11 cellular contexts compared by ENCODE assay signal in the genomic region with DNA sequence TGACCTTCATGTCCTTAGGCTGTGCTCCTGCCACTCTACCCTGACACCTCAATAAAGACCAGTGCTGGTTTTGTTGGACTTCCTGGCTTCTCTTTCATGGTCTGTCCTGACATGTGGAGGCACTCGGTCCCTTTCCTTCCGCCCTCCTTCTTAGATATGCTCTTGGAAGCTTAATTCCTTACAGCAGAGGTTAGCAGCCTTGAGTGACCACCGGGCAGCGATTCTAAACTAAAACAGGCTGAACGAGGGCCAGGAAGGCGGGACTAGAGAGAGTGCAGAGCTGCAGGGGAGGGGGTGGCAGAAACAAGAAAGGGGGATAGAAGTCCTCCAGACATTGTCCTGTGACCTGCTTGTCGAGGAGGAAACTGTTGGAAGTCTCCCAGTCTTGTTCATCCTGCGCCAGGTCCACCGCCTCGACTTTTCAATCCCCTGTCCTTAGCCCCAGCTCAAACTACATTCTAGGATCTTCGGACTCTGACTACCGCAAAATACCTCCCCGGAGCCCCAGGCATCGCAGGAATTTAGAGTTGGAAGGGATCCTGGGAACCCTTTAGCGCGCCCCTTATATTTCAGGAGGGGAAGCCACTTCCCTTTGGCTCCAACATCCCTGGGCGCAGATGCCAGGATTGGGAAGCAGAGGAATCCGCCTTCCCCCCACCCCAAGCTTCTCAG. TPM values are rescaled to one million over a fixed set of nuclear protein-coding genes. Genes with fewer than 3 reads are reported as not detected.
DNase-seq lines count a peak whose midpoint lies in the region; ATAC-seq and TF ChIP-seq lines count a peak whose summit lies in the region.
"Had no signal": no experiment of that assay in that cellular context is flagged by ENCODE, and none has a peak within 500 bp of the region (broad histone marks: within the 10 kb centered on the region; RNA-seq: fewer than 3 reads in every experiment).

No MANE protein-coding gene starts in this region.

- no peak overlapping the region for H3K27ac ChIP-seq in thyroid gland

- H3K4me1 ChIP-seq in thyroid gland = peaks cover 0 to 7% of the 10 kb centered on the region in 2 donors

- no peak for DNase-seq in activated CD8-positive, alpha-beta T cell treated with anti-CD3 and anti-CD28 coated beads for 36 hours
- DNase-seq in activated CD8-positive, alpha-beta T cell treated with anti-CD3 and anti-CD28 coated beads, Interleukin-2, amount 10 ng/mL, durations not matched to agents 7 days and 5 days = no peak
- DNase-seq in mesothelial cell of epicardium (ENCODE audit: low spot score in 2 of 2, unreplicated experiment in 2 of 2) (no peak), thyroid gland (no peak), GOT3 (lab: John Stamatoyannopoulos, UW) (no peak), NCI-H146 treated with DMSO at 0.1 percent for 48 hours (lab: John Stamatoyannopoulos, UW; ENCODE audit: unreplicated experiment) (no peak)
- DNase-seq: central memory CD4-positive, alpha-beta T cell; natural killer cell; NCI-H1092 treated with DMSO at 0.1 percent for 48 hours had no signal

- WGBS in thyroid gland, 2 donors = 10 to 12% methylated on average over 18 of the region's 18 CpGs

- H3K27ac Mint-ChIP-seq in activated CD8-positive, alpha-beta T cell treated with anti-CD3 and anti-CD28 coated beads for 36 hours = no peak overlapping the region
- H3K27ac Mint-ChIP-seq in activated CD8-positive, alpha-beta T cell treated with anti-CD3 and anti-CD28 coated beads, Interleukin-2, amount 10 ng/mL, durations not matched to agents 7 days and 5 days = no peak overlapping the region
- H3K27ac Mint-ChIP-seq in brain = peak overlapping the region in 1 of 5 experiments; percentile 28
- no peak overlapping the region for H3K27ac Mint-ChIP-seq in mesothelial cell of epicardium
- H3K27ac Mint-ChIP-seq: natural killer cell had no signal

- peaks cover 22% of the 10 kb centered on the region for H3K27me3 Mint-ChIP-seq in activated CD8-positive, alpha-beta T cell treated with anti-CD3 and anti-CD28 coated beads for 36 hours
- H3K27me3 Mint-ChIP-seq in activated CD8-positive, alpha-beta T cell treated with anti-CD3 and anti-CD28 coated beads, Interleukin-2, amount 10 ng/mL, durations not matched to agents 7 days and 5 days (ENCODE audit: low read depth) = peaks cover 25% of the 10 kb centered on the region
- H3K27me3 Mint-ChIP-seq in brain = peaks cover 20% of the 10 kb centered on the region
- H3K27me3 Mint-ChIP-seq in mesothelial cell of epicardium (ENCODE audit: low read depth) = peaks cover 47% of the 10 kb centered on the region

- peak overlapping the region in 2 of 3 donors; percentile 18 to 26 for H3K4me3 ChIP-seq in thyroid gland (replicated peaks in 1 of 3)

- CTCF ChIA-PET in activated CD8-positive, alpha-beta T cell treated with anti-CD3 and anti-CD28 coated beads for 36 hours (lab: Charles Lee) = interaction anchor here (1.1 kb wide), 1 partner anchor 340 kb away, joined by 3 read pairs; no protein-coding TSS in a partner anchor
- CTCF ChIA-PET in activated CD8-positive, alpha-beta T cell treated with anti-CD3 and anti-CD28 coated beads, Interleukin-2, amount 10 ng/mL, durations not matched to agents 7 days and 5 days (lab: Charles Lee) = no interaction called here

- H3K36me3 ChIP-seq in thyroid gland = no peaks in the 10 kb centered on the region

- no peaks in the 10 kb centered on the region for H3K9me3 Mint-ChIP-seq in activated CD8-positive, alpha-beta T cell treated with anti-CD3 and anti-CD28 coated beads for 36 hours
- H3K9me3 Mint-ChIP-seq in activated CD8-positive, alpha-beta T cell treated with anti-CD3 and anti-CD28 coated beads, Interleukin-2, amount 10 ng/mL, durations not matched to agents 7 days and 5 days (ENCODE audit: insufficient read depth) = no peaks in the 10 kb centered on the region
- H3K9me3 Mint-ChIP-seq in brain = peaks cover 0 to 3% (median 0%) of the 10 kb centered on the region in 5 experiments
- H3K9me3 Mint-ChIP-seq in mesothelial cell of epicardium = no peaks in the 10 kb centered on the region
- H3K9me3 Mint-ChIP-seq: natural killer cell had no signal

- peaks cover 16% of the 10 kb centered on the region for H3K4me1 Mint-ChIP-seq in activated CD8-positive, alpha-beta T cell treated with anti-CD3 and anti-CD28 coated beads for 36 hours (ENCODE audit: low read depth)
- H3K4me1 Mint-ChIP-seq in activated CD8-positive, alpha-beta T cell treated with anti-CD3 and anti-CD28 coated beads, Interleukin-2, amount 10 ng/mL, durations not matched to agents 7 days and 5 days (ENCODE audit: low read depth) = peaks cover 4% of the 10 kb centered on the region
- H3K4me1 Mint-ChIP-seq in brain (peaks cover 14% of the 10 kb centered on the region), mesothelial cell of epicardium (peaks cover 2% of the 10 kb centered on the region)
- H3K4me1 Mint-ChIP-seq: natural killer cell had no signal

- no peaks in the 10 kb centered on the region for H3K36me3 Mint-ChIP-seq in activated CD8-positive, alpha-beta T cell treated with anti-CD3 and anti-CD28 coated beads for 36 hours (ENCODE audit: low read depth)
- no peaks in the 10 kb centered on the region for H3K36me3 Mint-ChIP-seq in activated CD8-positive, alpha-beta T cell treated with anti-CD3 and anti-CD28 coated beads, Interleukin-2, amount 10 ng/mL, durations not matched to agents 7 days and 5 days (ENCODE audit: low read depth)
- no peaks in the 10 kb centered on the region for H3K36me3 Mint-ChIP-seq in brain
- H3K36me3 Mint-ChIP-seq in mesothelial cell of epicardium = no peaks in the 10 kb centered on the region
- H3K36me3 Mint-ChIP-seq: natural killer cell had no signal

- TF ChIP-seq CTCF in activated CD8-positive, alpha-beta T cell treated with anti-CD3 and anti-CD28 coated beads for 36 hours (IDR thresholded peaks at IDR 0.05) = no peak
- no peak for TF ChIP-seq CTCF in brain (conservative IDR thresholded peaks at IDR 0.05)
- no peak for TF ChIP-seq CTCF in mesothelial cell of epicardium (IDR thresholded peaks at IDR 0.05; ENCODE audit: unreplicated experiment)
- no peak for TF ChIP-seq CTCF in thyroid gland (IDR thresholded peaks at IDR 0.05)

- no peaks in the 10 kb centered on the region for H3K27me3 ChIP-seq in thyroid gland

- no peak for TF ChIP-seq POLR2A in thyroid gland (IDR thresholded peaks at IDR 0.05)

- H3K4me3 Mint-ChIP-seq in activated CD8-positive, alpha-beta T cell treated with anti-CD3 and anti-CD28 coated beads for 36 hours = peak overlapping the region; percentile 9
- no peak overlapping the region for H3K4me3 Mint-ChIP-seq in activated CD8-positive, alpha-beta T cell treated with anti-CD3 and anti-CD28 coated beads, Interleukin-2, amount 10 ng/mL, durations not matched to agents 7 days and 5 days
- H3K4me3 Mint-ChIP-seq in brain (peak overlapping the region; percentile 62 to 84 (median 80)), mesothelial cell of epicardium (peak overlapping the region; percentile 60)
- H3K4me3 Mint-ChIP-seq: natural killer cell had no signal

- no peak for ATAC-seq in activated CD8-positive, alpha-beta T cell treated with anti-CD3 and anti-CD28 coated beads for 36 hours
- no peak for ATAC-seq in activated CD8-positive, alpha-beta T cell treated with anti-CD3 and anti-CD28 coated beads, Interleukin-2, amount 10 ng/mL, durations not matched to agents 7 days and 5 days
- ATAC-seq in GM19395 (IDR thresholded peaks at IDR 0.05; ENCODE audit: unreplicated experiment) = no peak

- intact Hi-C loops in activated CD8-positive, alpha-beta T cell treated with anti-CD3 and anti-CD28 coated beads for 36 hours (cut with micrococcal nuclease) = no loop called here
- intact Hi-C loops in thyroid gland (cut with DNase I) = no loop called here

- POLR2A ChIA-PET in activated CD8-positive, alpha-beta T cell treated with anti-CD3 and anti-CD28 coated beads for 36 hours (lab: Charles Lee) = no interaction called here
- POLR2A ChIA-PET in activated CD8-positive, alpha-beta T cell treated with anti-CD3 and anti-CD28 coated beads, Interleukin-2, amount 10 ng/mL, durations not matched to agents 7 days and 5 days (lab: Charles Lee) = no interaction called here

- no peaks in the 10 kb centered on the region for H3K9me3 ChIP-seq in thyroid gland

RNA-seq across cellular contexts. Expression of a gene that starts 1.2 kb away (rescaled TPM):
- not detected for total RNA-seq in activated CD8-positive, alpha-beta T cell treated with anti-CD3 and anti-CD28 coated beads for 36 hours
- total RNA-seq in activated CD8-positive, alpha-beta T cell treated with anti-CD3 and anti-CD28 coated beads, Interleukin-2, amount 10 ng/mL, durations not matched to agents 7 days and 5 days = not detected
- polyA plus RNA-seq in brain (ENCODE audit: insufficient read depth, low read depth, low replicate concordance) = not detected
- not detected in 3 replicates for total RNA-seq in mesothelial cell of epicardium
- total RNA-seq in thyroid gland = not detected
- total RNA-seq: natural killer cell had no signal

RNA-seq across cellular contexts. Expression of a gene that starts 20.7 kb away (rescaled TPM):
- 10 to 100 TPM; 35.8 to 36.7 TPM for total RNA-seq in activated CD8-positive, alpha-beta T cell treated with anti-CD3 and anti-CD28 coated beads for 36 hours
- total RNA-seq in activated CD8-positive, alpha-beta T cell treated with anti-CD3 and anti-CD28 coated beads, Interleukin-2, amount 10 ng/mL, durations not matched to agents 7 days and 5 days = 10 to 100 TPM; 31.7 to 32.8 TPM
- 103 TPM for polyA plus RNA-seq in brain (ENCODE audit: insufficient read depth, low read depth, low replicate concordance)
- total RNA-seq in mesothelial cell of epicardium (78.1 to 88.9 TPM (median 86.2 TPM) in 3 replicates), thyroid gland (100 to 1,000 TPM in 3 of 4 donors, 10 to 100 TPM in 1; 77.8 to 136 (median 129) TPM)

RNA-seq across cellular contexts. Expression of a gene that starts 45.9 kb away (rescaled TPM):
- total RNA-seq in activated CD8-positive, alpha-beta T cell treated with anti-CD3 and anti-CD28 coated beads for 36 hours = not detected
- total RNA-seq in activated CD8-positive, alpha-beta T cell treated with anti-CD3 and anti-CD28 coated beads, Interleukin-2, amount 10 ng/mL, durations not matched to agents 7 days and 5 days = under 1 TPM in 1 of 2 experiments, not detected in 1; 0.13 TPM
- polyA plus RNA-seq in brain (ENCODE audit: insufficient read depth, low read depth, low replicate concordance) = 3.7 TPM
- total RNA-seq in mesothelial cell of epicardium = 0.36 to 0.53 TPM (median 0.36 TPM) in 3 replicates
- total RNA-seq in thyroid gland = under 1 TPM in 1 of 4 donors, not detected in 3; 0.33 TPM

RNA-seq across cellular contexts. Expression of a gene that starts 56.9 kb away (rescaled TPM):
- total RNA-seq in activated CD8-positive, alpha-beta T cell treated with anti-CD3 and anti-CD28 coated beads for 36 hours = 1 to 10 TPM in 1 of 2 experiments, under 1 TPM in 1; 0.92 to 1.2 TPM
- total RNA-seq in activated CD8-positive, alpha-beta T cell treated with anti-CD3 and anti-CD28 coated beads, Interleukin-2, amount 10 ng/mL, durations not matched to agents 7 days and 5 days = under 1 TPM; 0.83 to 0.92 TPM
- 15.8 TPM for polyA plus RNA-seq in brain (ENCODE audit: insufficient read depth, low read depth, low replicate concordance)
- total RNA-seq in mesothelial cell of epicardium (35.5 to 39.4 TPM (median 38.1 TPM) in 3 replicates), thyroid gland (10 to 100 TPM; 11.0 to 23.5 (median 20.0) TPM)
